8 cellular contexts compared by ENCODE assay signal in the genomic region with DNA sequence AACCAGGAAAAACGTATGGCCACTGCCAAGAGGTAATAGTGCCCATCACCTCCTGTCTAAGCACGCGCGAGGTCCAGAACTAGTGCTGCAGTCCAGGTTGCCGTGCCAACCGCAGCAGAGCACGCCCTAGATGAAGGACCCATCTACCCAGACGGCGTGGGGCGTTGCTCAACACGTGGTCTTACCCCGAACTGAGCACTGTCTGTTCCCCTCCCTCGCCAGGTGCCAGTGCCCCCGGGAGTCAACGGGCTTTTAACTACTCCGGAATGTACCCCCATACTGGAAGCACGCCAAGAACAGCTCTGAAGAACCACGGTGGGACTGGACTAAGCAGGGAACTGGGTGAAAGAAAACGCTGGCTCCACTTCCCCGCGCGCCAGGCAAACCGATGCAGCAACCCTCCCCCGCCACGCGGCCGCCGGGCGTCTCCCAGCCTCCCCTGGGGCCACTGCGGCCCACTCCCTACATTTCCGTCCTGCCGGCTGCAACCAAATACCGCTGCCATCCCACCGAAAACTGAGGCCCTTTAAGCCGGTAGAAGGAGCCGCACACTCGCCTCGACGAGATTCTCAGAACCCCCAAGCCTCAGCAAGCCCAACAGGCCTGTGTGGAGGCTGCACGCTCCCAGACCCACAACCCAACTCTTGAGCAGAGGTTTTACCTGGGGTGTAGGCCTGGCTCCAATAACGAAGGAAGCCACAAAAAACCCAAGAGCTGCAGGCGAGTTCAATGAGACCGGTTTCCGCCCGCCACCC. TPM values are rescaled to one million over a fixed set of nuclear protein-coding genes. Genes with fewer than 3 reads are reported as not detected.
DNase-seq lines count a peak whose midpoint lies in the region; ATAC-seq and TF ChIP-seq lines count a peak whose summit lies in the region.

Gene HSPA8 (minus strand): TSS at position 734 of the 755 bp plus-strand sequence. CDS start 812 bp downstream, outside the sequence.

- peaks cover 52% of the 10 kb centered on the region for H3K36me3 ChIP-seq in SJCRH30
- H3K36me3 ChIP-seq in osteoblast (ENCODE audit: insufficient read depth, low read length): peaks cover 48% of the 10 kb centered on the region
- H3K36me3 ChIP-seq in testis (ENCODE audit: low read depth, missing control alignments): no peaks in the 10 kb centered on the region

- CTCF ChIA-PET in activated naive CD4-positive, alpha-beta T cell treated with anti-CD3 and anti-CD28 coated beads for 36 hours (lab: Charles Lee): interaction anchor here (0.7 to 1.3 kb wide), 5 partner anchors 25 to 49 kb away, joined by 3 to 6 read pairs (median 3); no protein-coding TSS in a partner anchor

- intact Hi-C loops in activated naive CD4-positive, alpha-beta T cell treated with anti-CD3 and anti-CD28 coated beads for 36 hours (cut with micrococcal nuclease): loop anchor here (1.0 to 10.0 kb wide), 16 partner anchors 9 to 1683 kb away; partner anchors contain the start of genes BSX and GRAMD1B
- intact Hi-C loops in testis (cut with DNase I; ENCODE audit: low total_unique reads): no loop called here

- peak within 1 kb of the TSS; percentile 58 for H2AFZ ChIP-seq in osteoblast (ENCODE audit: low read length)

- peak; percentile 56 to 86 (median 69) for DNase-seq in NCI-H1417 (lab: John Stamatoyannopoulos, UW)
- DNase-seq in NCI-H1417 treated with DMSO at 0.1 percent for 48 hours (lab: John Stamatoyannopoulos, UW): no peak
- peak; percentile 48 to 53 for DNase-seq in SJCRH30
- peak; percentile 59 for DNase-seq in activated naive CD4-positive, alpha-beta T cell treated with anti-CD3 and anti-CD28 coated beads for 36 hours
- DNase-seq in globus pallidus (ENCODE audit: low spot score): peak; percentile 68
- no peak for DNase-seq in osteoblast (ENCODE audit: insufficient read length, low spot score, missing footprints)
- peak; percentile 86 for DNase-seq in testis

- H3K4me1 ChIP-seq in SJCRH30: peaks cover 13% of the 10 kb centered on the region; the same call in 1 of the 2 replicates
- peaks cover 60% of the 10 kb centered on the region for H3K4me1 ChIP-seq in osteoblast (ENCODE audit: insufficient read depth, low read length)
- H3K4me1 ChIP-seq in testis: peaks cover 30% of the 10 kb centered on the region

- H3K27me3 Mint-ChIP-seq in activated naive CD4-positive, alpha-beta T cell treated with anti-CD3 and anti-CD28 coated beads for 36 hours (ENCODE audit: low read depth): no peaks in the 10 kb centered on the region

- H3K27me3 ChIP-seq in SJCRH30: no peaks in the 10 kb centered on the region
- H3K27me3 ChIP-seq in osteoblast (ENCODE audit: insufficient read depth, low read length): no peaks in the 10 kb centered on the region
- no peaks in the 10 kb centered on the region for H3K27me3 ChIP-seq in testis

- H3K36me3 Mint-ChIP-seq in activated naive CD4-positive, alpha-beta T cell treated with anti-CD3 and anti-CD28 coated beads for 36 hours (ENCODE audit: low read depth): peaks cover 59% of the 10 kb centered on the region

- H3K9me3 Mint-ChIP-seq in activated naive CD4-positive, alpha-beta T cell treated with anti-CD3 and anti-CD28 coated beads for 36 hours: no peaks in the 10 kb centered on the region

- peaks cover 46% of the 10 kb centered on the region for H3K4me1 Mint-ChIP-seq in activated naive CD4-positive, alpha-beta T cell treated with anti-CD3 and anti-CD28 coated beads for 36 hours (ENCODE audit: low read depth)

- H3K4me3 ChIP-seq in SJCRH30 (peak within 1 kb of the TSS; percentile 92), osteoblast (ENCODE audit: insufficient read depth, low read length) (peak within 1 kb of the TSS; percentile 97), testis (peak within 1 kb of the TSS; percentile 93 to 96)

- peak within 1 kb of the TSS; percentile 93 for H3K4me2 ChIP-seq in osteoblast (ENCODE audit: insufficient read depth, low read length)

- TF ChIP-seq POLR2A in testis (IDR thresholded peaks at IDR 0.05): peak; percentile 89

- H3K27ac ChIP-seq in SJCRH30 (peak within 1 kb of the TSS; percentile 100), osteoblast (ENCODE audit: low read depth, low read length) (peak within 1 kb of the TSS; percentile 94), testis (peak within 1 kb of the TSS; percentile 100)

- ATAC-seq in HG03457 (IDR thresholded peaks at IDR 0.05; ENCODE audit: unreplicated experiment): peak; percentile 8

- peaks cover 50% of the 10 kb centered on the region for H4K20me1 ChIP-seq in osteoblast (ENCODE audit: insufficient read depth, low read length)

- 1 to 2% methylated on average over 14 to 45 of the region's 45 CpGs for WGBS in testis, 2 donors

- H3K27ac Mint-ChIP-seq in activated naive CD4-positive, alpha-beta T cell treated with anti-CD3 and anti-CD28 coated beads for 36 hours: peak within 1 kb of the TSS; percentile 99

- TF ChIP-seq CTCF in osteoblast (IDR thresholded peaks at IDR 0.05; ENCODE audit: extremely low read depth, low read depth, low read length): no peak
- TF ChIP-seq CTCF in testis (IDR thresholded peaks at IDR 0.05): no peak

- H3K4me3 Mint-ChIP-seq in activated naive CD4-positive, alpha-beta T cell treated with anti-CD3 and anti-CD28 coated beads for 36 hours: peak within 1 kb of the TSS; percentile 97

- H3K79me2 ChIP-seq in osteoblast (ENCODE audit: insufficient read depth, low read length): peaks cover 43% of the 10 kb centered on the region

- no peaks in the 10 kb centered on the region for H3K9me3 ChIP-seq in SJCRH30 (replicated peaks)
- H3K9me3 ChIP-seq in osteoblast (ENCODE audit: low read depth, low read length): no peaks in the 10 kb centered on the region
- H3K9me3 ChIP-seq in testis: no peaks in the 10 kb centered on the region

RNA-seq across cellular contexts. Expression of gene HSPA8, which starts in this region (rescaled TPM):
- total RNA-seq in SJCRH30 (2014; rRNA removed; shearing (Covaris generic)): 2,768 and 2,819 TPM in 2 replicates
- 1,000 to 10,000 TPM; 1,255 to 1,315 TPM for total RNA-seq in activated naive CD4-positive, alpha-beta T cell treated with anti-CD3 and anti-CD28 coated beads for 36 hours
- total RNA-seq in osteoblast: 2,226 and 2,227 TPM in 2 replicates
- 1,000 to 10,000 TPM in 1 of 2 donors, 100 to 1,000 TPM in 1; 863 to 1,081 TPM for total RNA-seq in testis
- polyA plus RNA-seq in testis (ENCODE audit: insufficient read depth, low read depth, low replicate concordance): 1,106 TPM

Comparison
In these comparisons a context has a peak if more than half of its experiments do, and no peak if none do; other contexts are left out.
1. DNase-seq: peak in NCI-H1417 (3 of 3), SJCRH30 (2 of 2), activated naive CD4-positive, alpha-beta T cell treated with anti-CD3 and anti-CD28 coated beads for 36 hours (single experiment), globus pallidus (single experiment) and testis (single experiment); none in NCI-H1417 treated with DMSO at 0.1 percent for 48 hours (single experiment) and osteoblast (single experiment).
2. Peak in every context shown above with its lines, with median percentiles within 50 percentile points of each other: H3K27ac ChIP-seq and H3K4me3 ChIP-seq.